Comparison of ENCODE assay signal across 8 cellular contexts in genomic region chr9:132669636-132670358, GRCh38. TPM values are rescaled to one million over a fixed set of nuclear protein-coding genes. Genes with fewer than 3 reads are reported as not detected.
A peak's percentile ranks its signal among the peaks of the same experiment; 100 is the strongest.
DNase-seq lines count a peak whose midpoint lies in the region; ATAC-seq, FAIRE-seq and TF ChIP-seq lines count a peak whose summit lies in the region.

DDX31 (minus strand) TSS chr9:132669983; CDS start chr9:132669934, 49 bp downstream.

- H3K36me3 ChIP-seq in DND-41 (ENCODE audit: insufficient read depth, low read length) (peaks cover 4% of the 10 kb centered on the region), KOPT-K1 (ENCODE audit: insufficient read depth, low read length) (peaks cover 20% of the 10 kb centered on the region), neutrophil (no peaks in the 10 kb centered on the region), subcutaneous abdominal adipose tissue (ENCODE audit: control insufficient read depth in 5 of 5, insufficient read depth in 5 of 5, low read length in 5 of 5) (no peaks in the 10 kb centered on the region)

- peaks cover 38% of the 10 kb centered on the region for H3K4me1 ChIP-seq in DND-41 (ENCODE audit: insufficient read depth, low read length)
- H3K4me1 ChIP-seq in neutrophil (ENCODE audit: control insufficient read depth in 1 of 2, insufficient read depth in 1 of 2, low read depth in 1 of 2, low read length in 1 of 2), result peaks cover 13 to 14% of the 10 kb centered on the region in 2 experiments
- peaks cover 0 to 40% (median 36%) of the 10 kb centered on the region in 5 donors for H3K4me1 ChIP-seq in subcutaneous abdominal adipose tissue (ENCODE audit: control insufficient read depth in 5 of 5, insufficient read depth in 5 of 5, low read length in 5 of 5)

- in situ Hi-C loops in SK-MEL-5 (cut with HindIII; ENCODE audit: low pct_unique_long_range_greater_than_20kb, low sequenced_read_pairs), result no loop called here

- TF ChIP-seq CTCF in DND-41 (IDR thresholded peaks at IDR 0.05; ENCODE audit: borderline replicate concordance, extremely low read depth, low read length, poor library complexity, severe bottlenecking), result no peak
- no peak for TF ChIP-seq CTCF in neutrophil (IDR thresholded peaks at IDR 0.05)

- peak within 1 kb of the TSS; percentile 80 for H3K4me2 ChIP-seq in DND-41 (ENCODE audit: insufficient read depth, low read length)

- H4K20me1 ChIP-seq in DND-41 (ENCODE audit: insufficient read depth, low read length), result peaks cover 32% of the 10 kb centered on the region; the same call in 1 of the 2 replicates

- H2AFZ ChIP-seq in DND-41 (ENCODE audit: low read depth, low read length), result peak within 1 kb of the TSS; percentile 99

- no peak for FAIRE-seq in frontal cortex (lab: Jason Lieb, UNC)

- peaks cover 90% of the 10 kb centered on the region for H3K79me2 ChIP-seq in DND-41 (ENCODE audit: insufficient read depth, low read length)

- H3K9me3 ChIP-seq in DND-41 (ENCODE audit: insufficient read depth, low read length, severe bottlenecking) (no peaks in the 10 kb centered on the region), KOPT-K1 (ENCODE audit: insufficient read depth, low read length, poor library complexity, severe bottlenecking) (no peaks in the 10 kb centered on the region), neutrophil (no peaks in the 10 kb centered on the region), subcutaneous abdominal adipose tissue (ENCODE audit: control insufficient read depth in 5 of 5, low read length in 5 of 5) (no peaks in the 10 kb centered on the region)

- H3K27me3 ChIP-seq in DND-41 (ENCODE audit: insufficient read depth, low read length, poor library complexity), result no peaks in the 10 kb centered on the region
- peaks cover 6% of the 10 kb centered on the region for H3K27me3 ChIP-seq in neutrophil
- H3K27me3 ChIP-seq in subcutaneous abdominal adipose tissue (ENCODE audit: control insufficient read depth in 5 of 5, insufficient read depth in 4 of 5, low read length in 5 of 5), result no peaks in the 10 kb centered on the region

- peak within 1 kb of the TSS; percentile 83 for H3K9ac ChIP-seq in DND-41 (ENCODE audit: low read depth, low read length)
- H3K9ac ChIP-seq in subcutaneous abdominal adipose tissue (ENCODE audit: low read length in 5 of 5), result peak within 1 kb of the TSS; percentile 63 to 97 (median 95)

- H3K27ac ChIP-seq in DND-41 (ENCODE audit: low read length) (peak within 1 kb of the TSS; percentile 91), KOPT-K1 (ENCODE audit: low read depth, low read length, poor library complexity, severe bottlenecking) (peak within 1 kb of the TSS; percentile 86), neutrophil (peak within 1 kb of the TSS; percentile 81), subcutaneous abdominal adipose tissue (ENCODE audit: low read depth, low read length) (peak within 1 kb of the TSS; percentile 97)

- peak within 1 kb of the TSS; percentile 52 to 94; a peak in 3 of 4 replicates for H3K4me3 ChIP-seq in DND-41 (ENCODE audit: low read depth in 1 of 2, low read length in 2 of 2)
- peak within 1 kb of the TSS; percentile 81 to 100 for H3K4me3 ChIP-seq in neutrophil (ENCODE audit: low read depth in 1 of 2, low read length in 1 of 2)
- peak within 1 kb of the TSS; percentile 94 to 97 (median 96) for H3K4me3 ChIP-seq in subcutaneous abdominal adipose tissue (ENCODE audit: low read depth in 1 of 5, low read length in 5 of 5)

- peak; percentile 83 for DNase-seq in DND-41
- DNase-seq in SK-MEL-5 (ENCODE audit: low read depth, low spot score), result peak; percentile 82
- peak; percentile 90 for DNase-seq in activated naive CD4-positive, alpha-beta T cell treated with Interleukin-2 at 50 U/mL for 16 hours
- DNase-seq in frontal cortex (ENCODE audit: low spot score in 2 of 2), result peak; percentile 90 to 92

- peak; percentile 87 for ATAC-seq in DND-41 (ENCODE audit: insufficient read depth, low read depth)
- ATAC-seq in GM21737 (IDR thresholded peaks at IDR 0.05; ENCODE audit: unreplicated experiment), result peak; percentile 54

RNA-seq across cellular contexts. Expression of gene DDX31, which starts in this region (rescaled TPM):
- 30.8 and 31.6 TPM in 2 replicates for total RNA-seq in SK-MEL-5 (2014; rRNA removed; shearing (Covaris generic))
- polyA plus RNA-seq in SK-MEL-5 (2015; cell fraction: cytosol; rRNA removed), result 24.4 and 28.3 TPM in 2 replicates
- 54.2 and 66.6 TPM in 2 replicates for polyA plus RNA-seq in SK-MEL-5 (2015; cell fraction: nucleus; rRNA removed)
- 7.3 TPM for total RNA-seq in frontal cortex

Comparison
In these comparisons a context has a peak if more than half of its experiments do, and no peak if none do; other contexts are left out.
1. Peak in every context shown above with its lines: DNase-seq, ATAC-seq, H3K4me3 ChIP-seq and H3K27ac ChIP-seq.